ENCODE assay signal across 15 cellular contexts in genomic region chr6:77037439-77037838, GRCh38.
DNase-seq lines count a peak whose midpoint lies in the region; ATAC-seq and TF ChIP-seq lines count a peak whose summit lies in the region.
"Had no signal": no experiment of that assay in that cellular context is flagged by ENCODE, and none has a peak within 500 bp of the region (broad histone marks: within the 10 kb centered on the region; RNA-seq: fewer than 3 reads in every experiment).

No MANE protein-coding gene starts in this region.

- in situ Hi-C loops in mammary epithelial cell (cut with MboI; ENCODE audit: low sequenced_read_pairs in 2 of 2) = no loop called here

- 100% methylated on average over 1 of the region's 1 CpG for WGBS in mammary epithelial cell (ENCODE audit: low coverage, missing lambda C conversion rate)

- H3K4me1 Mint-ChIP-seq in HFFc6 (ENCODE audit: low read depth) = peaks cover 88% of the 10 kb centered on the region
- H3K4me1 Mint-ChIP-seq: CD14-positive monocyte; CD4-positive, alpha-beta memory T cell had no signal

- DNase-seq in EL = peak; percentile 11
- DNase-seq in HFFc6 = no peak
- DNase-seq in mammary epithelial cell = peak; percentile 46
- peak in 1 of 2 donors; percentile 60 for DNase-seq in foreskin keratinocyte
- DNase-seq in COLO829 (ENCODE audit: low spot score) = no peak
- no peak for DNase-seq in SKM-1 (lab: John Stamatoyannopoulos, UW; ENCODE audit: unreplicated experiment)
- DNase-seq: 8988T; Calu3; CD4-positive, alpha-beta memory T cell; DMS79 treated with DMSO at 0.1 percent for 48 hours; GOT3; H9 had no signal

- H3K9me3 Mint-ChIP-seq in HFFc6 = peaks cover 15% of the 10 kb centered on the region

- peak overlapping the region; percentile 49; the same call in 1 of the 2 replicates for H3K4me3 Mint-ChIP-seq in HFFc6
- H3K4me3 Mint-ChIP-seq: CD14-positive monocyte; CD4-positive, alpha-beta memory T cell; H9 had no signal

- no TSS peak for BruUV-seq in mammary epithelial cell (replicated peaks; lab: Mats Ljungman, UMichigan)

- H3K27me3 Mint-ChIP-seq in HFFc6 (ENCODE audit: insufficient read depth) = no peaks in the 10 kb centered on the region; the same call in 1 of the 2 replicates
- H3K27me3 Mint-ChIP-seq: CD4-positive, alpha-beta memory T cell had no signal

- no peak for TF ChIP-seq CTCF in HFFc6 (IDR thresholded peaks at IDR 0.05)
- TF ChIP-seq CTCF in mammary epithelial cell (conservative IDR thresholded peaks at IDR 0.05 in 1 of 2, IDR thresholded peaks at IDR 0.05 in 1 of 2; ENCODE audit: extremely low read depth in 1 of 2, insufficient read depth in 1 of 2, low read depth in 1 of 2, low read length in 2 of 2) = no peak
- no peak for TF ChIP-seq CTCF in foreskin keratinocyte (conservative IDR thresholded peaks at IDR 0.05)

- dilution Hi-C loops in mammary epithelial cell (cut with HindIII; ENCODE audit: low sequenced_read_pairs) = no loop called here

- peak overlapping the region; percentile 36 for H2AFZ ChIP-seq in mammary epithelial cell (ENCODE audit: low read depth, low read length)

- ATAC-seq in foreskin keratinocyte = peak; percentile 54
- ATAC-seq in HG03521 (IDR thresholded peaks at IDR 0.05; ENCODE audit: unreplicated experiment) = no peak

- H3K27ac ChIP-seq in mammary epithelial cell (ENCODE audit: insufficient read depth, low read depth, low read length) = no peak overlapping the region
- no peak overlapping the region for H3K27ac ChIP-seq in foreskin keratinocyte
- H3K27ac ChIP-seq: BLaER1 had no signal

- peaks cover 21% of the 10 kb centered on the region for H3K36me3 Mint-ChIP-seq in HFFc6 (ENCODE audit: low read depth)
- H3K36me3 Mint-ChIP-seq: CD14-positive monocyte; CD4-positive, alpha-beta memory T cell had no signal

- intact Hi-C loops in mammary epithelial cell (cut with micrococcal nuclease) = no loop called here

- no peaks in the 10 kb centered on the region for H3K36me3 ChIP-seq in mammary epithelial cell (ENCODE audit: insufficient read depth, low read length)
- H3K36me3 ChIP-seq: BLaER1 had no signal

- H3K27me3 ChIP-seq in mammary epithelial cell (ENCODE audit: insufficient read depth, low read length) (no peaks in the 10 kb centered on the region), foreskin keratinocyte (no peaks in the 10 kb centered on the region)
- H3K27me3 ChIP-seq: BLaER1 had no signal

- H3K4me1 ChIP-seq in mammary epithelial cell (ENCODE audit: insufficient read depth, low read length) = peaks cover 21% of the 10 kb centered on the region
- no peaks in the 10 kb centered on the region for H3K4me1 ChIP-seq in foreskin keratinocyte
- H3K4me1 ChIP-seq: BLaER1 had no signal

- H3K27ac Mint-ChIP-seq in HFFc6 = peak overlapping the region; percentile 61
- H3K27ac Mint-ChIP-seq: CD14-positive monocyte; CD4-positive, alpha-beta memory T cell; H9 had no signal

- no peak overlapping the region for H3K9ac ChIP-seq in mammary epithelial cell (ENCODE audit: insufficient read depth, low read length)
- H3K9ac ChIP-seq: BLaER1 had no signal

- CTCF ChIA-PET in mammary epithelial cell (lab: Charles Lee; ENCODE audit: low non-redundant PET) = no interaction called here

- no peak overlapping the region for H3K4me3 ChIP-seq in mammary epithelial cell (replicated peaks in 1 of 3; ENCODE audit: insufficient read depth in 1 of 3, low read depth in 2 of 3, low read length in 3 of 3)
- H3K4me3 ChIP-seq: BLaER1 had no signal

- no peak overlapping the region for H3K4me2 ChIP-seq in mammary epithelial cell (ENCODE audit: insufficient read depth, low read depth, low read length)
- H3K4me2 ChIP-seq: BLaER1 had no signal

- H3K9me3 ChIP-seq in mammary epithelial cell (replicated peaks; ENCODE audit: insufficient read depth, low read length) = peaks cover 15% of the 10 kb centered on the region

- no peaks in the 10 kb centered on the region for H3K79me2 ChIP-seq in mammary epithelial cell (ENCODE audit: insufficient read depth, low read length)

- no peaks in the 10 kb centered on the region for H4K20me1 ChIP-seq in mammary epithelial cell (ENCODE audit: insufficient read depth, low read length)
- H4K20me1 ChIP-seq: BLaER1 had no signal

Comparison
In these comparisons a context has a peak if more than half of its experiments do, and no peak if none do; other contexts are left out.
1. DNase-seq: peak in EL (single experiment) and mammary epithelial cell (single experiment); none in HFFc6 (single experiment), COLO829 (single experiment) and SKM-1 (single experiment).